ENCODE assay signal across 23 cellular contexts in the genomic region with DNA sequence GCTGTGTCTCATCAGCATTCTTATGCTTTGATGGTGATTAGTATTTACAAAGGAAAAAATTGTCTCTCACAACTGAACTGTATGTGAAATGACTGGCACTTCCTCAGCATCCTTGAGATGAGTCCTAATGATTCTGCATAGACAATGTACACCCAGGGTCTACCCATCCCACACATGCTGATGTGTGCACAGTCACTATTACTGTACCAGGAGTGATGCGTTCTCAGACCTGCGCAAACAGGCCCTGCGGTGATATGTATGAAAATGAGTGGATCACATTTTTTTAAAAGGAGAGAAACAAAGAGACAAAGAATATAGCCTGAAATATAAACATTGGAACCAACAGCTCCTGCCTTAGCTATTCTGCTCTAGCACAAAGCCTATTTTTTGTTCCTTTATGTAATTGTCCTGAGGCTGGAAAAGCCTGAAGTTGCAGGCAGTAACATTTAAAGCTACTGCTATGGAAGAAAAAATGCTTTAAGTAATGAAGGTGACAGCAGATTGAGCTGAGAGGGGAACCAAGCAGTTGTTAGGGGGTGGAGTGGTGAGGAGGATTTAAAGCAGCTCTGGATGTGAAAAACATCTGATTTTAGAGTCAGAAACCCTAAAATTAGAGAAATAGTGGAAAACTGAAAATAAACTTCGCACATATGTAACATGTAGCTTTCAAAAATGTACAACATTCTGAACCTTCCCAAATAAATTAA. TPM values are rescaled to one million over a fixed set of nuclear protein-coding genes. Genes with fewer than 3 reads are reported as not detected.
DNase-seq lines count a peak whose midpoint lies in the region; ATAC-seq and TF ChIP-seq lines count a peak whose summit lies in the region.
"Had no signal": no experiment of that assay in that cellular context is flagged by ENCODE, and none has a peak within 500 bp of the region (broad histone marks: within the 10 kb centered on the region; RNA-seq: fewer than 3 reads in every experiment).

No MANE protein-coding gene starts in this region.

- no peak for TF ChIP-seq CTCF in mesothelial cell of epicardium (IDR thresholded peaks at IDR 0.05; ENCODE audit: unreplicated experiment)

- no peaks in the 10 kb centered on the region for H3K9me3 Mint-ChIP-seq in activated naive CD8-positive, alpha-beta T cell treated with anti-CD3 and anti-CD28 coated beads, Interleukin-2, amount 50 U/mL, for 24 hours
- H3K9me3 Mint-ChIP-seq in activated naive CD8-positive, alpha-beta T cell treated with anti-CD3 and anti-CD28 coated beads for 36 hours = no peaks in the 10 kb centered on the region
- no peaks in the 10 kb centered on the region for H3K9me3 Mint-ChIP-seq in mesothelial cell of epicardium
- H3K9me3 Mint-ChIP-seq: activated naive CD4-positive, alpha-beta T cell treated with anti-CD3 and anti-CD28 coated beads for 36 hours; naive B cell; T-helper 1 cell treated with Interleukin-12 subunit alpha and Interleukin-12 subunit beta and Interleukin-4 antibody, amounts not matched to agents 30 μg/mL and 1 μg/mL, for 36 hours had no signal

- H3K27ac Mint-ChIP-seq in activated naive CD8-positive, alpha-beta T cell treated with anti-CD3 and anti-CD28 coated beads, Interleukin-2, amount 50 U/mL, for 24 hours = no peak overlapping the region
- no peak overlapping the region for H3K27ac Mint-ChIP-seq in activated naive CD8-positive, alpha-beta T cell treated with anti-CD3 and anti-CD28 coated beads for 36 hours
- H3K27ac Mint-ChIP-seq in mesothelial cell of epicardium = no peak overlapping the region
- H3K27ac Mint-ChIP-seq: activated naive CD4-positive, alpha-beta T cell treated with anti-CD3 and anti-CD28 coated beads for 36 hours; naive B cell; T-helper 1 cell treated with Interleukin-12 subunit alpha and Interleukin-12 subunit beta and Interleukin-4 antibody, amounts not matched to agents 30 μg/mL and 1 μg/mL, for 36 hours had no signal

- H3K36me3 Mint-ChIP-seq in activated naive CD8-positive, alpha-beta T cell treated with anti-CD3 and anti-CD28 coated beads, Interleukin-2, amount 50 U/mL, for 24 hours (ENCODE audit: low read depth) = no peaks in the 10 kb centered on the region
- no peaks in the 10 kb centered on the region for H3K36me3 Mint-ChIP-seq in activated naive CD8-positive, alpha-beta T cell treated with anti-CD3 and anti-CD28 coated beads for 36 hours
- no peaks in the 10 kb centered on the region for H3K36me3 Mint-ChIP-seq in mesothelial cell of epicardium
- H3K36me3 Mint-ChIP-seq: naive B cell had no signal

- H3K4me3 Mint-ChIP-seq in activated naive CD8-positive, alpha-beta T cell treated with anti-CD3 and anti-CD28 coated beads, Interleukin-2, amount 50 U/mL, for 24 hours = no peak overlapping the region
- H3K4me3 Mint-ChIP-seq in activated naive CD8-positive, alpha-beta T cell treated with anti-CD3 and anti-CD28 coated beads for 36 hours = no peak overlapping the region
- no peak overlapping the region for H3K4me3 Mint-ChIP-seq in mesothelial cell of epicardium
- H3K4me3 Mint-ChIP-seq: activated naive CD4-positive, alpha-beta T cell treated with anti-CD3 and anti-CD28 coated beads for 36 hours; naive B cell; T-helper 1 cell treated with Interleukin-12 subunit alpha and Interleukin-12 subunit beta and Interleukin-4 antibody, amounts not matched to agents 30 μg/mL and 1 μg/mL, for 36 hours had no signal

- no peaks in the 10 kb centered on the region for H3K27me3 Mint-ChIP-seq in activated naive CD8-positive, alpha-beta T cell treated with anti-CD3 and anti-CD28 coated beads, Interleukin-2, amount 50 U/mL, for 24 hours
- no peaks in the 10 kb centered on the region for H3K27me3 Mint-ChIP-seq in activated naive CD8-positive, alpha-beta T cell treated with anti-CD3 and anti-CD28 coated beads for 36 hours
- peaks cover 37% of the 10 kb centered on the region for H3K27me3 Mint-ChIP-seq in mesothelial cell of epicardium (ENCODE audit: low read depth)

- no peak for DNase-seq in activated naive CD8-positive, alpha-beta T cell treated with anti-CD3 and anti-CD28 coated beads, Interleukin-2, amount 50 U/mL, for 24 hours
- DNase-seq in activated naive CD8-positive, alpha-beta T cell treated with anti-CD3 and anti-CD28 coated beads for 36 hours = no peak
- DNase-seq in NCI-H748 treated with DMSO at 0.1 percent for 48 hours (lab: John Stamatoyannopoulos, UW) = peak; percentile 13
- DNase-seq in epithelial cell of prostate (ENCODE audit: low read depth, low spot score) = peak; percentile 29
- peak; percentile 65 for DNase-seq in superior temporal gyrus (ENCODE audit: extremely low spot score)
- no peak for DNase-seq in mesothelial cell of epicardium (ENCODE audit: low spot score in 2 of 2, unreplicated experiment in 2 of 2)
- no peak for DNase-seq in dedifferentiated amniotic fluid mesenchymal stem cell (ENCODE audit: extremely low spot score)
- DNase-seq: activated naive CD4-positive, alpha-beta T cell treated with anti-CD3 and anti-CD28 coated beads for 36 hours; Calu3; effector memory CD4-positive, alpha-beta T cell; naive B cell; NCI-H187 treated with DMSO at 0.1 percent for 48 hours; NCI-H446 treated with DMSO at 0.1 percent for 48 hours; Peyer's patch; spleen; stimulated activated CD4-positive, alpha-beta T cell treated with anti-CD3 and anti-CD28 coated beads, Interleukin-4, amount 100 ng/mL, for 4 hours; upper lobe of left lung had no signal

- H3K27ac ChIP-seq in epithelial cell of prostate = no peak overlapping the region
- H3K27ac ChIP-seq: ascending aorta, BLaER1, Peyer's patch, spleen, upper lobe of left lung had no signal

- ATAC-seq in activated naive CD8-positive, alpha-beta T cell treated with anti-CD3 and anti-CD28 coated beads, Interleukin-2, amount 50 U/mL, for 24 hours = peak; percentile 47
- ATAC-seq in HG03342 (IDR thresholded peaks at IDR 0.05; ENCODE audit: unreplicated experiment) = no peak

- H3K4me1 Mint-ChIP-seq in activated naive CD8-positive, alpha-beta T cell treated with anti-CD3 and anti-CD28 coated beads, Interleukin-2, amount 50 U/mL, for 24 hours = peaks cover 22% of the 10 kb centered on the region
- peaks cover 30% of the 10 kb centered on the region for H3K4me1 Mint-ChIP-seq in activated naive CD8-positive, alpha-beta T cell treated with anti-CD3 and anti-CD28 coated beads for 36 hours
- peaks cover 3% of the 10 kb centered on the region for H3K4me1 Mint-ChIP-seq in mesothelial cell of epicardium

RNA-seq across cellular contexts. Expression of a gene that starts 5.5 kb away (rescaled TPM):
- 10 to 100 TPM; 11.5 to 13.2 TPM for total RNA-seq in activated naive CD8-positive, alpha-beta T cell treated with anti-CD3 and anti-CD28 coated beads for 36 hours
- 13.9 to 15.7 TPM (median 14.8 TPM) in 3 replicates for total RNA-seq in mesothelial cell of epicardium

RNA-seq across cellular contexts. Expression of a gene that starts 59.4 kb away (rescaled TPM):
- total RNA-seq in activated naive CD8-positive, alpha-beta T cell treated with anti-CD3 and anti-CD28 coated beads for 36 hours = under 1 TPM; 0.66 to 0.78 TPM
- total RNA-seq in mesothelial cell of epicardium = 1.4 to 1.7 TPM (median 1.5 TPM) in 3 replicates
- total RNA-seq: LHCN-M2, lung microvascular endothelial cell had no signal

Comparison
In these comparisons a context has a peak if more than half of its experiments do, and no peak if none do; other contexts are left out.
1. DNase-seq: peak in NCI-H748 treated with DMSO at 0.1 percent for 48 hours (single experiment), epithelial cell of prostate (single experiment) and superior temporal gyrus (single experiment); none in activated naive CD8-positive, alpha-beta T cell treated with anti-CD3 and anti-CD28 coated beads, Interleukin-2, amount 50 U/mL, for 24 hours (single experiment), activated naive CD8-positive, alpha-beta T cell treated with anti-CD3 and anti-CD28 coated beads for 36 hours (single experiment), mesothelial cell of epicardium (0 of 2) and dedifferentiated amniotic fluid mesenchymal stem cell (single experiment).